In the genomic region with DNA sequence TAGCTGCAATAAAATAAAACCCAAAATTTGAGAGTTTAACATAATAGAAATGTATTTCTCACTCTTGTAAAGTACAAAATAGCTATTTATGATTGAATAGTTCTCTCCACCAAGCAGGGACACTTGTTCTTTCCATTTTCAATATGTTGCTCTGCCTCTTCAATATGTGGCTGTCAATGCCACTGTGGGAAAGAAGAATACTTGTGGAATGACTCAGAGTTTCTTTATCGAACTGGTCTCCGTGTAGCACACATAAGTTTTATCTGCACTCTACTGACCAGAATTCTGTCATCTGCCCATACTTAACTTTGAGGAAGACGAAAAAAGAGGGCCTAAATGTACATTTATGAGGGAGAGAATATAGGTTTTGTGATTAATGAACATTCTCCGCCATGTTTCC, we compare ENCODE assay signal across 21 cellular contexts.
"Had no signal": no experiment of that assay in that cellular context is flagged by ENCODE, and none has a peak within 500 bp of the region (broad histone marks: within the 10 kb centered on the region; RNA-seq: fewer than 3 reads in every experiment).

No MANE protein-coding gene starts in this region.

- H3K4me1 ChIP-seq: adrenal gland, right lobe of liver, suprapubic skin had no signal

- ATAC-seq: activated T-helper 17 cell treated with anti-CD3 and anti-CD28 coated beads, Interleukin-2, amount 50 U/mL, for 72 hours; left colon; mucosa of descending colon; natural killer cell; right lobe of liver; stimulated activated naive CD8-positive, alpha-beta T cell treated with anti-CD3 and anti-CD28 coated beads, Interleukin-15, Interleukin-2, amounts not matched to agents 100 U/mL and 50 U/mL, for 24 hours had no signal

- H3K4me3 ChIP-seq: adrenal gland, lung, mucosa of descending colon, right lobe of liver, suprapubic skin had no signal

- H3K27ac ChIP-seq: adrenal gland, right lobe of liver, suprapubic skin had no signal

- H3K27me3 ChIP-seq: adrenal gland, right lobe of liver, suprapubic skin had no signal

- H3K36me3 ChIP-seq: adrenal gland, right lobe of liver, suprapubic skin had no signal

- H3K9me3 ChIP-seq: adrenal gland, mucosa of descending colon, right lobe of liver, suprapubic skin had no signal

- DNase-seq: activated CD4-positive, alpha-beta T cell treated with anti-CD3 and anti-CD28 coated beads, Interleukin-2, amount 10 ng/mL, durations not matched to agents 7 days and 5 days; activated CD4-positive, CD25-positive, alpha-beta regulatory T cell; activated naive CD4-positive, alpha-beta T cell treated with anti-CD3 and anti-CD28 coated beads for 36 hours; activated T-cell treated with anti-CD3 and anti-CD28 coated beads for 4 hours; adrenal gland; cerebellar nuclear complex; dermis blood vessel endothelial cell; endodermal cell; hypothalamus; left colon; mucosa of descending colon; natural killer cell; nucleus accumbens; right lobe of liver; stimulated activated CD4-positive, alpha-beta T cell treated with anti-CD3 and anti-CD28 coated beads, Interleukin-12 subunit alpha, Interleukin-12 subunit beta, amount 100 ng/mL, for 4 hours; stimulated activated CD4-positive, alpha-beta T cell treated with anti-CD3 and anti-CD28 coated beads, Interleukin-2, amount 100 ng/mL, for 48 hours; stimulated activated naive CD8-positive, alpha-beta T cell treated with anti-CD3 and anti-CD28 coated beads, Interleukin-15, Interleukin-2, amounts not matched to agents 100 U/mL and 50 U/mL, for 24 hours; T1000 had no signal
